ENCODE assay signal across 8 cellular contexts in the genomic region with DNA sequence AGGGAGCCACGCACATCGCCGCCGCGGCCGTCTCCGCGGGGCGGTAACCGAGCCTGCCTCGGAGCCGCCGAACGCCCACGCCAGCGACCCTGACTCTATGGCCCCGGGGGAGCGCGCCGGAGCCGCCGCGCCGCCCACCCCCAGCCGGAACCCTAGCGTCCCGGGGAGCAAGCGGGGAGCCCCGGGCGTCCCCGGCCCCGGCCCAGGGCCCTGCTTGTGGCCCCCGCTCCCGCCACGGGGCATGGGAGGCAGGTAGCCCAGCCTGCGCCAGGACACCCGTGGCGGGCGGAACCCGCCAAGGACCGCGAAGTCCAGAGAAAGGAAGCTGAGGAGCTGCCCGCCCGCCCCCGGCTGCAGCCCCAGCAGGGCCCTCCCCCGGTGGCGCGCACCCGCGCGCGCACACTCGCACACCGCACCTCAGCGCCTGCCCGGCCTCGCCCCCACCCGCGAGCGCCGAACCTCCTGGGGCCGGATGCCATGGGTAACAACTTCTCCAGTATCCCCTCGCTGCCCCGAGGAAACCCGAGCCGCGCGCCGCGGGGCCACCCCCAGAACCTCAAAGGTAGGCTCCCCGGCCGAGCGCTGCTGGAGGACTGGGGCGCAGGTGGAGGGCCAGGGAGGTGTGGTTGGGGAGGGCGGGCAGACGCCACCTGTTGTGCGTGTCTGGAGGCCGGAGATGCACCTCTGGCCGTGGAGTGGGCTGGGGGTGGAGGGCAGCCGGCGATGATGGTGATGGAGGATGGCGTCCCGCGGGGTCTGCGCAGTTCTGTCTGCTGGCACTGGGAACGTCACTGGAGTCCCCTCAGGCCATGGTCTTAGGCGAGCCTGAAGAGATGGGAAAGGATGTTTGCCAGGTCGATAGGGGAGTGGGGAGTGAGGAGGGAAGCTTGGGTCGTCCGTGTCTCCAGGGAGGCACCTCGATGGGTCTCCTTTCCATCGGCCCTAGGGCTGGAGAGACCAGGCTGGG. TPM values are rescaled to one million over a fixed set of nuclear protein-coding genes. Genes with fewer than 3 reads are reported as not detected.
A peak's percentile ranks its signal among the peaks of the same experiment; 100 is the strongest.
DNase-seq lines count a peak whose midpoint lies in the region; ATAC-seq, FAIRE-seq and TF ChIP-seq lines count a peak whose summit lies in the region.

No MANE protein-coding gene starts in this region.

- peak overlapping the region; percentile 92 for H3K4me3 Mint-ChIP-seq in type B pancreatic cell

- peak; percentile 25 for ATAC-seq in Panc1
- no peak for ATAC-seq in HG03045 (IDR thresholded peaks at IDR 0.05; ENCODE audit: unreplicated experiment)

- no peak overlapping the region for H3K9ac ChIP-seq in mesenchymal stem cell (ENCODE audit: low read length)

- peak overlapping the region; percentile 76 for H2BK15ac ChIP-seq in mesenchymal stem cell (ENCODE audit: low read depth, poor library complexity, severe bottlenecking)

- H2BK5ac ChIP-seq in mesenchymal stem cell (ENCODE audit: low read depth, low read length, poor library complexity, severe bottlenecking): no peak overlapping the region

- DNase-seq in GM10266 (ENCODE audit: extremely low spot score) (peak; percentile 58), Panc1 (ENCODE audit: low read depth, low spot score) (no peak), choroid plexus epithelial cell (ENCODE audit: low read depth) (no peak), mesenchymal stem cell (no peak), type B pancreatic cell (ENCODE audit: extremely low spot score, unreplicated experiment) (no peak), NCI-H1048 (lab: John Stamatoyannopoulos, UW) (no peak), urothelium cell line (ENCODE audit: low spot score) (no peak)

- no peak for FAIRE-seq in urothelium cell line (lab: Jason Lieb, UNC)

- intact Hi-C loops in Panc1 (cut with micrococcal nuclease; ENCODE audit: unreplicated experiment): no loop called here

- H3K27me3 ChIP-seq in Panc1 (ENCODE audit: control insufficient read depth, insufficient read depth, low read length): peaks cover 37% of the 10 kb centered on the region
- peaks cover 53 to 60% of the 10 kb centered on the region in 2 experiments for H3K27me3 ChIP-seq in mesenchymal stem cell (ENCODE audit: control insufficient read depth in 1 of 2, insufficient read depth in 1 of 2, low read length in 2 of 2)

- H4K8ac ChIP-seq in mesenchymal stem cell (ENCODE audit: low read length): peak overlapping the region; percentile 16

- H3K4me1 Mint-ChIP-seq in type B pancreatic cell (ENCODE audit: unreplicated experiment): peaks cover 17% of the 10 kb centered on the region

- peak overlapping the region; percentile 97 for H3K4me2 ChIP-seq in mesenchymal stem cell (ENCODE audit: low read length, poor library complexity, severe bottlenecking)

- H3K79me1 ChIP-seq in mesenchymal stem cell (replicated peaks; ENCODE audit: low read length, poor library complexity, severe bottlenecking): no peaks in the 10 kb centered on the region

- POLR2A ChIA-PET in Panc1 (lab: Charles Lee): no interaction called here

- no peak overlapping the region for H2BK12ac ChIP-seq in mesenchymal stem cell (ENCODE audit: low read length in 2 of 2)

- in situ Hi-C loops in Panc1 (cut with HindIII; ENCODE audit: low pct_unique_long_range_greater_than_20kb, low sequenced_read_pairs): no loop called here

- H3K9me3 Mint-ChIP-seq in type B pancreatic cell: no peaks in the 10 kb centered on the region

- peaks cover 8% of the 10 kb centered on the region; the same call in 1 of the 2 replicates for H3K4me1 ChIP-seq in Panc1 (ENCODE audit: control insufficient read depth, insufficient read depth, low read length)
- peaks cover 33% of the 10 kb centered on the region for H3K4me1 ChIP-seq in mesenchymal stem cell (ENCODE audit: control insufficient read depth, insufficient read depth, low read depth, low read length)

- H3K36me3 Mint-ChIP-seq in type B pancreatic cell: no peaks in the 10 kb centered on the region

- peak overlapping the region; percentile 89 for H3K27ac Mint-ChIP-seq in type B pancreatic cell

- H2AK5ac ChIP-seq in mesenchymal stem cell (ENCODE audit: low read length, severe bottlenecking): no peak overlapping the region

- H3K27ac ChIP-seq in Panc1 (ENCODE audit: low read length) (no peak overlapping the region), mesenchymal stem cell (ENCODE audit: low read length, poor library complexity, severe bottlenecking) (no peak overlapping the region)

- CTCF ChIA-PET in Panc1 (lab: Charles Lee): interaction anchor here (0.6 kb wide), 1 partner anchor 228 kb away, joined by 5 read pairs; no protein-coding TSS in a partner anchor

- H3K36me3 ChIP-seq in Panc1 (ENCODE audit: control insufficient read depth, insufficient read depth, low read length) (no peaks in the 10 kb centered on the region), mesenchymal stem cell (ENCODE audit: control insufficient read depth in 1 of 2, insufficient read depth in 2 of 2, low read depth in 1 of 2, low read length in 2 of 2) (no peaks in the 10 kb centered on the region)

- peak overlapping the region; percentile 71 for H2BK120ac ChIP-seq in mesenchymal stem cell (ENCODE audit: low read depth, low read length)

- WGBS in mesenchymal stem cell: 1% methylated on average over 75 of the region's 92 CpGs

- no peak overlapping the region for H3K4ac ChIP-seq in mesenchymal stem cell (ENCODE audit: low read depth in 1 of 2, low read length in 2 of 2)

- H2AFZ ChIP-seq in mesenchymal stem cell (ENCODE audit: low read depth, low read length): no peak overlapping the region

- H3K14ac ChIP-seq in mesenchymal stem cell (ENCODE audit: low read length in 2 of 2): peak overlapping the region in 1 of 2 experiments; percentile 23

- peaks cover 48% of the 10 kb centered on the region for H3K27me3 Mint-ChIP-seq in type B pancreatic cell

- no peak overlapping the region for H4K91ac ChIP-seq in mesenchymal stem cell (ENCODE audit: low read length)

- H3K18ac ChIP-seq in mesenchymal stem cell (ENCODE audit: low read depth in 1 of 2, low read length in 2 of 2): peak overlapping the region; percentile 6 to 20

- TF ChIP-seq CTCF in GM10266 (IDR thresholded peaks at IDR 0.05; ENCODE audit: control insufficient read depth, insufficient read depth, low read depth, missing control alignments): no peak
- no peak for TF ChIP-seq CTCF in Panc1 (IDR thresholded peaks at IDR 0.05)
- no peak for TF ChIP-seq CTCF in choroid plexus epithelial cell (conservative IDR thresholded peaks at IDR 0.05; ENCODE audit: low read depth, low read length)
- TF ChIP-seq CTCF in type B pancreatic cell (conservative IDR thresholded peaks at IDR 0.05): no peak

- H3K4me3 ChIP-seq in Panc1 (ENCODE audit: low read depth in 2 of 2, low read length in 2 of 2) (peak overlapping the region; percentile 26 to 39), choroid plexus epithelial cell (ENCODE audit: low read depth, low read length) (peak overlapping the region; percentile 49), mesenchymal stem cell (ENCODE audit: insufficient read depth in 1 of 2, low read depth in 1 of 2, low read length in 2 of 2) (peak overlapping the region; percentile 59 to 67)

- BruUV-seq in Panc1 (replicated peaks; lab: Mats Ljungman, UMichigan): no TSS peak

- H3K9me3 ChIP-seq in Panc1 (ENCODE audit: control insufficient read depth, insufficient read depth, low read depth, low read length) (no peaks in the 10 kb centered on the region), mesenchymal stem cell (ENCODE audit: control insufficient read depth, low read length) (no peaks in the 10 kb centered on the region)

- peak overlapping the region in 1 of 2 experiments; percentile 16 for H3K23ac ChIP-seq in mesenchymal stem cell (ENCODE audit: low read length in 2 of 2)

RNA-seq across cellular contexts. Expression of gene NEURL1, which starts 0.7 kb away (rescaled TPM):
- total RNA-seq in Panc1 (2021; ENCODE audit: unreplicated experiment) (0.10 TPM), type B pancreatic cell (ENCODE audit: low replicate concordance) (38.3 and 102 TPM in 2 replicates)
- polyA plus RNA-seq in Panc1 (2012; ENCODE audit: insufficient read length): 0.84 TPM
- 0.01 TPM for polyA plus RNA-seq in mesenchymal stem cell (2013, experiment 1 of 2)
- 0.04 TPM for polyA plus RNA-seq in mesenchymal stem cell (2013, experiment 2 of 2)

RNA-seq across cellular contexts. Expression of gene CALHM3, which starts 15.2 kb away (rescaled TPM):
- not detected for total RNA-seq in Panc1 (2021; ENCODE audit: unreplicated experiment)
- polyA plus RNA-seq in Panc1 (2012; ENCODE audit: insufficient read length): not detected
- polyA plus RNA-seq in mesenchymal stem cell (2013, experiment 1 of 2): not detected
- not detected for polyA plus RNA-seq in mesenchymal stem cell (2013, experiment 2 of 2)
- 3.3 and 20.3 TPM in 2 replicates for total RNA-seq in type B pancreatic cell (ENCODE audit: low replicate concordance)

RNA-seq across cellular contexts. Expression of gene CALHM1, which starts 35.5 kb away (rescaled TPM):
- total RNA-seq in Panc1 (2021; ENCODE audit: unreplicated experiment): not detected
- not detected for polyA plus RNA-seq in Panc1 (2012; ENCODE audit: insufficient read length)
- polyA plus RNA-seq in mesenchymal stem cell (2013, experiment 1 of 2): not detected
- polyA plus RNA-seq in mesenchymal stem cell (2013, experiment 2 of 2): not detected
- 0.17 TPM in 1 of 2 replicates, not detected in the other for total RNA-seq in type B pancreatic cell (ENCODE audit: low replicate concordance)

RNA-seq across cellular contexts. Expression of gene CALHM2, which starts 42.0 kb away (rescaled TPM):
- total RNA-seq in Panc1 (2021; ENCODE audit: unreplicated experiment) (5.9 TPM), type B pancreatic cell (ENCODE audit: low replicate concordance) (3.5 and 27.8 TPM in 2 replicates)
- 9.9 TPM for polyA plus RNA-seq in Panc1 (2012; ENCODE audit: insufficient read length)
- polyA plus RNA-seq in mesenchymal stem cell (2013, experiment 1 of 2): 8.7 TPM
- polyA plus RNA-seq in mesenchymal stem cell (2013, experiment 2 of 2): 8.2 TPM

Comparison
In these comparisons a context has a peak if more than half of its experiments do, and no peak if none do; other contexts are left out.
1. RNA of gene NEURL1, which starts 0.7 kb away (total RNA-seq): 38.3 to 102 TPM in type B pancreatic cell; 0.10 TPM in Panc1 (single experiment); every median in the first group is over 10 times any median in the second.
2. Peak in every context shown above with its lines, with median percentiles within 50 percentile points of each other: H3K4me3 ChIP-seq.